Comparison of ENCODE assay signal across 26 cellular contexts in the genomic region with DNA sequence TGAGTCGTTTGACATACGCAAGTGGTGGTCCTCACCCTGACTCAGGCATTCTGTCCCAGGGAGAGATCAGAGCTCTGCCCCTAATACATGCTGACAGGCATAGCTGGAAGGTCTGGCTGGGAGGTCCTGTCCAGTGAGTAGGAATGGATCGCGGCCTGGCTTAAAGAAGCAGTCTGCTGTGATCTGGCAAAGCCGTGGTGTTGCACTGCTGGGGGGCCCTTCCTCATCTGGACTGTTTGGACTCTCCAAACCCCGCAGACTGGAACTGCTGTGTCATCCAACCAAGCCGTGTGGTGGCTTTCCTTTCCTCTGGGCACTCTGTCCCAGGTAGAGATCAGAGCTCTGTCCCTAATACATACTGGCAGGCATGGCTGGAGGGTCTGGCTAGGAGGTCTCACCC.
"Had no signal": no experiment of that assay in that cellular context is flagged by ENCODE, and none has a peak within 500 bp of the region (broad histone marks: within the 10 kb centered on the region; RNA-seq: fewer than 3 reads in every experiment).

No MANE protein-coding gene starts in this region.

- H3K27me3 ChIP-seq: ascending aorta had no signal

- H3K36me3 ChIP-seq: ascending aorta had no signal

- H3K9me3 ChIP-seq: ascending aorta had no signal

- FAIRE-seq: TTC549 had no signal

- DNase-seq: activated B cell treated with CpG ODN at 0.5 μM for 24 hours; activated CD4-positive, alpha-beta memory T cell treated with anti-CD3 and anti-CD28 coated beads for 36 hours; activated CD4-positive, alpha-beta T cell treated with anti-CD3 and anti-CD28 coated beads for 4 hours; activated CD4-positive, alpha-beta T cell treated with anti-CD3 and anti-CD28 coated beads, Interleukin-2, amount 10 ng/mL, durations not matched to agents 24 days and 14 days; activated CD4-positive, alpha-beta T cell treated with anti-CD3 and anti-CD28 coated beads, Interleukin-2, amount 50 U/mL, for 1 hour; activated CD4-positive, alpha-beta T cell treated with anti-CD3 and anti-CD28 coated beads, Interleukin-2, amount 50 U/mL, for 4 hours; activated CD4-positive, CD25-positive, alpha-beta regulatory T cell treated with anti-CD3 and anti-CD28 coated beads, Interleukin-2, amount 50 U/mL, for 72 hours; activated CD8-positive, alpha-beta memory T cell treated with anti-CD3 and anti-CD28 coated beads, Interleukin-2, amount 50 U/mL, for 48 hours; activated CD8-positive, alpha-beta T cell treated with anti-CD3 and anti-CD28 coated beads for 36 hours; activated effector memory CD4-positive, alpha-beta T cell treated with Interleukin-2 at 50 U/mL for 16 hours; activated gamma-delta T cell; activated naive CD4-positive, alpha-beta T cell treated with anti-CD3 and anti-CD28 coated beads, Interleukin-2, amount 10 ng/mL, durations not matched to agents 7 days and 5 days; activated naive CD4-positive, alpha-beta T cell treated with Interleukin-2 at 50 U/mL for 16 hours; activated naive CD8-positive, alpha-beta T cell treated with anti-CD3 and anti-CD28 coated beads, Interleukin-2, amount 10 ng/mL, durations not matched to agents 7 days and 5 days; activated naive CD8-positive, alpha-beta T cell treated with anti-CD3 and anti-CD28 coated beads, Interleukin-2, amount 50 U/mL, for 24 hours; activated T-cell treated with anti-CD3 and anti-CD28 coated beads, Interleukin-2, amount 50 U/mL, for 24 hours; activated T-cell treated with anti-CD3 and anti-CD28 coated beads, Interleukin-2, amount 50 U/mL, for 48 hours; amygdala; anterior cingulate cortex; central memory CD4-positive, alpha-beta T cell; T-helper 1 cell; T-helper 2 cell; T-helper 9 cell had no signal

- H3K4me1 ChIP-seq: ascending aorta had no signal

- H3K27ac ChIP-seq: ascending aorta, VCaP had no signal

- H3K4me3 ChIP-seq: ascending aorta had no signal
